Comparison of ENCODE assay signal across 9 cellular contexts in genomic region chr3:177603137-177603603, GRCh38.
DNase-seq lines count a peak whose midpoint lies in the region; ATAC-seq, FAIRE-seq and TF ChIP-seq lines count a peak whose summit lies in the region.
"Had no signal": no experiment of that assay in that cellular context is flagged by ENCODE, and none has a peak within 500 bp of the region (broad histone marks: within the 10 kb centered on the region; RNA-seq: fewer than 3 reads in every experiment).

No MANE protein-coding gene starts in this region.

- peak overlapping the region in 1 of 10 donors; percentile 2 for H3K4me3 Mint-ChIP-seq in naive thymus-derived CD4-positive, alpha-beta T cell

- H3K4me2 ChIP-seq in HCT116 (ENCODE audit: low read length) = peak overlapping the region; percentile 32; the same call in 1 of the 2 replicates

- POLR2A ChIA-PET in HCT116 (lab: Charles Lee) = no interaction called here
- POLR2A ChIA-PET in Panc1 (lab: Charles Lee) = no interaction called here
- POLR2A ChIA-PET in naive thymus-derived CD4-positive, alpha-beta T cell (lab: Charles Lee) = no interaction called here

- peaks cover 34 to 64% (median 60%) of the 10 kb centered on the region in 7 donors for H3K4me1 Mint-ChIP-seq in naive thymus-derived CD4-positive, alpha-beta T cell

- H3K36me3 ChIP-seq in HCT116 (ENCODE audit: control insufficient read depth in 1 of 2, insufficient read depth in 2 of 2, low read length in 2 of 2) = no peaks in the 10 kb centered on the region
- no peaks in the 10 kb centered on the region for H3K36me3 ChIP-seq in Panc1 (ENCODE audit: control insufficient read depth, insufficient read depth, low read length)
- no peaks in the 10 kb centered on the region for H3K36me3 ChIP-seq in naive thymus-derived CD4-positive, alpha-beta T cell (ENCODE audit: control insufficient read depth in 2 of 3, insufficient read depth in 3 of 3, low read length in 3 of 3)
- H3K36me3 ChIP-seq: suprapubic skin had no signal

- no peak overlapping the region for H3K9ac ChIP-seq in HCT116 (ENCODE audit: low read length)

- H3K27ac Mint-ChIP-seq in naive thymus-derived CD4-positive, alpha-beta T cell = peak overlapping the region in 1 of 9 donors; percentile 19

- peaks cover 0 to 13% (median 0%) of the 10 kb centered on the region in 5 donors for H3K36me3 Mint-ChIP-seq in naive thymus-derived CD4-positive, alpha-beta T cell

- H3K27me3 ChIP-seq in HCT116 (ENCODE audit: insufficient read depth, low read length) (no peaks in the 10 kb centered on the region), Panc1 (ENCODE audit: control insufficient read depth, insufficient read depth, low read length) (no peaks in the 10 kb centered on the region)
- H3K27me3 ChIP-seq in naive thymus-derived CD4-positive, alpha-beta T cell (ENCODE audit: control insufficient read depth in 2 of 2, insufficient read depth in 2 of 2, low read length in 2 of 2) = no peaks in the 10 kb centered on the region
- H3K27me3 ChIP-seq: suprapubic skin had no signal

- H3K27me3 Mint-ChIP-seq in naive thymus-derived CD4-positive, alpha-beta T cell = no peaks in the 10 kb centered on the region

- no peaks in the 10 kb centered on the region for H3K79me2 ChIP-seq in HCT116 (ENCODE audit: insufficient read depth, low read length)

- in situ Hi-C loops in Panc1 (cut with HindIII; ENCODE audit: low pct_unique_long_range_greater_than_20kb, low sequenced_read_pairs) (no loop called here), ACHN (cut with HindIII; ENCODE audit: low pct_ligation_motif_present, low pct_unique_long_range_greater_than_20kb, low sequenced_read_pairs) (no loop called here)

- no peaks in the 10 kb centered on the region for H3K9me2 ChIP-seq in HCT116 (ENCODE audit: insufficient read depth)

- no peak overlapping the region for H3K27ac ChIP-seq in HCT116 (ENCODE audit: low read depth, low read length)
- peak overlapping the region; percentile 64 for H3K27ac ChIP-seq in Panc1 (ENCODE audit: low read length)
- H3K27ac ChIP-seq in naive thymus-derived CD4-positive, alpha-beta T cell (ENCODE audit: low read depth, low read length) = no peak overlapping the region
- H3K27ac ChIP-seq: suprapubic skin had no signal

- intact Hi-C loops in HCT116 (cut with micrococcal nuclease) (no loop called here), Panc1 (cut with micrococcal nuclease; ENCODE audit: unreplicated experiment) (no loop called here)
- intact Hi-C loops in naive thymus-derived CD4-positive, alpha-beta T cell (cut with micrococcal nuclease) = no loop called here

- H3K9me3 ChIP-seq in HCT116 (ENCODE audit: control insufficient read depth in 1 of 2, insufficient read depth in 1 of 2, low read depth in 1 of 2, low read length in 2 of 2) = no peaks in the 10 kb centered on the region
- peaks cover 4% of the 10 kb centered on the region; the same call in 1 of the 2 replicates for H3K9me3 ChIP-seq in Panc1 (ENCODE audit: control insufficient read depth, insufficient read depth, low read depth, low read length)
- no peaks in the 10 kb centered on the region for H3K9me3 ChIP-seq in naive thymus-derived CD4-positive, alpha-beta T cell (ENCODE audit: control insufficient read depth in 2 of 3, low read length in 3 of 3)
- H3K9me3 ChIP-seq: suprapubic skin had no signal

- DNase-seq in GM12891 (ENCODE audit: insufficient read length, low spot score) (no peak), HCT116 (ENCODE audit: low read depth, low spot score) (no peak), Panc1 (ENCODE audit: low read depth, low spot score) (no peak), ACHN (no peak), SW 1271 (lab: John Stamatoyannopoulos, UW) (no peak), mucosa of gallbladder (ENCODE audit: low spot score) (no peak), ecto neural progenitor cell (ENCODE audit: low spot score) (no peak)
- no peak for DNase-seq in naive thymus-derived CD4-positive, alpha-beta T cell

- peaks cover 0 to 6% (median 2%) of the 10 kb centered on the region in 11 donors for H3K9me3 Mint-ChIP-seq in naive thymus-derived CD4-positive, alpha-beta T cell

- no peak for TF ChIP-seq RAD21 in HCT116 (IDR thresholded peaks at IDR 0.05; ENCODE audit: low read depth)

- no peak overlapping the region for H2AFZ ChIP-seq in HCT116 (ENCODE audit: low read depth, low read length, poor library complexity, severe bottlenecking)

- ATAC-seq in HCT116 (no peak), Panc1 (peak; percentile 21; the same call in 1 of the 2 replicates)
- peak; percentile 34 for ATAC-seq in naive thymus-derived CD4-positive, alpha-beta T cell

- CTCF ChIA-PET in HCT116 (lab: Charles Lee) (no interaction called here), Panc1 (lab: Charles Lee) (no interaction called here)
- CTCF ChIA-PET in naive thymus-derived CD4-positive, alpha-beta T cell (lab: Charles Lee) = no interaction called here

- H3K4me1 ChIP-seq in HCT116 (ENCODE audit: control insufficient read depth in 1 of 2, insufficient read depth in 2 of 2, low read length in 2 of 2) (peaks cover 8 to 11% of the 10 kb centered on the region in 2 experiments; a peak in 3 of 4 replicates), Panc1 (ENCODE audit: control insufficient read depth, insufficient read depth, low read length) (peaks cover 13% of the 10 kb centered on the region)
- H3K4me1 ChIP-seq in naive thymus-derived CD4-positive, alpha-beta T cell (ENCODE audit: control insufficient read depth in 2 of 2, insufficient read depth in 2 of 2, low read length in 2 of 2) = peaks cover 20 to 21% of the 10 kb centered on the region in 2 donors

- TF ChIP-seq CTCF in HCT116 (IDR thresholded peaks at IDR 0.05 in 2 of 3, conservative IDR thresholded peaks at IDR 0.05 in 1 of 3; ENCODE audit: borderline replicate concordance in 1 of 3, insufficient read depth in 1 of 3, low read depth in 2 of 3, low read length in 2 of 3) (no peak), Panc1 (IDR thresholded peaks at IDR 0.05) (no peak)

- RAD21 ChIA-PET in HCT116 (lab: Charles Lee; ENCODE audit: low non-redundant PET in 1 of 2, low total read pairs in 2 of 2, uncharacterized antibody in 2 of 2, unreplicated experiment in 2 of 2) = no interaction called here

- BruUV-seq in HCT116 (replicated peaks; lab: Mats Ljungman, UMichigan) (no TSS peak), Panc1 (replicated peaks; lab: Mats Ljungman, UMichigan) (no TSS peak)

- FAIRE-seq in GM12891 (lab: Jason Lieb, UNC) = no peak

- no peaks in the 10 kb centered on the region for H4K20me1 ChIP-seq in HCT116 (ENCODE audit: insufficient read depth)

- H3K4me3 ChIP-seq in HCT116 (replicated peaks in 1 of 2; ENCODE audit: low read depth in 1 of 2, low read length in 2 of 2) (no peak overlapping the region), Panc1 (ENCODE audit: low read depth in 2 of 2, low read length in 2 of 2) (no peak overlapping the region)
- H3K4me3 ChIP-seq in naive thymus-derived CD4-positive, alpha-beta T cell (ENCODE audit: low read length) = no peak overlapping the region
- H3K4me3 ChIP-seq: suprapubic skin had no signal

- TF ChIP-seq POLR2A in GM12891 (IDR thresholded peaks at IDR 0.05; ENCODE audit: low read depth, low read length) (no peak), HCT116 (IDR thresholded peaks at IDR 0.05; ENCODE audit: borderline replicate concordance, extremely low read depth, insufficient read depth, insufficient read length) (no peak)

TF ChIP-seq in GM12891, 5 proteins besides CTCF, POLR2A, EP300 and RAD21:
- TF ChIP-seq TAF1 (IDR thresholded peaks at IDR 0.05; ENCODE audit: low read depth, low read length) = no peak
- TF ChIP-seq POLR2AphosphoS5 (IDR thresholded peaks at IDR 0.05; ENCODE audit: low read depth, low read length) = no peak
- no peak for TF ChIP-seq POU2F2 (IDR thresholded peaks at IDR 0.05; ENCODE audit: low read depth, low read length)
- TF ChIP-seq PAX5 (IDR thresholded peaks at IDR 0.05; ENCODE audit: insufficient read depth, low read length, severe bottlenecking) = no peak
- TF ChIP-seq SPI1 (IDR thresholded peaks at IDR 0.05; ENCODE audit: low read depth, low read length) = peak; percentile 49; the same call in 1 of the 2 replicates

TF ChIP-seq in HCT116, 20 proteins besides CTCF, POLR2A, EP300 and RAD21 (continues in another document):
- no peak for TF ChIP-seq ZBTB33 (IDR thresholded peaks at IDR 0.05; ENCODE audit: extremely low read depth, insufficient replicate concordance, low read length)
- no peak for TF ChIP-seq MAX (IDR thresholded peaks at IDR 0.05)
- no peak for TF ChIP-seq SRF (IDR thresholded peaks at IDR 0.05; ENCODE audit: low read depth)
- no peak for TF ChIP-seq EZH2 (IDR thresholded peaks at IDR 0.05)
- no peak for TF ChIP-seq FOSL1 (IDR thresholded peaks at IDR 0.05; ENCODE audit: low read depth)
- no peak for TF ChIP-seq EZH2phosphoT487 (IDR thresholded peaks at IDR 0.05; ENCODE audit: borderline replicate concordance)
- no peak for TF ChIP-seq CBX3 (IDR thresholded peaks at IDR 0.05; ENCODE audit: low read depth)
- no peak for TF ChIP-seq JUND (IDR thresholded peaks at IDR 0.05)
- TF ChIP-seq TCF7L2 (IDR thresholded peaks at IDR 0.05; ENCODE audit: borderline replicate concordance, extremely low read depth, insufficient read depth, insufficient read length) = no peak
